In the genomic region with DNA sequence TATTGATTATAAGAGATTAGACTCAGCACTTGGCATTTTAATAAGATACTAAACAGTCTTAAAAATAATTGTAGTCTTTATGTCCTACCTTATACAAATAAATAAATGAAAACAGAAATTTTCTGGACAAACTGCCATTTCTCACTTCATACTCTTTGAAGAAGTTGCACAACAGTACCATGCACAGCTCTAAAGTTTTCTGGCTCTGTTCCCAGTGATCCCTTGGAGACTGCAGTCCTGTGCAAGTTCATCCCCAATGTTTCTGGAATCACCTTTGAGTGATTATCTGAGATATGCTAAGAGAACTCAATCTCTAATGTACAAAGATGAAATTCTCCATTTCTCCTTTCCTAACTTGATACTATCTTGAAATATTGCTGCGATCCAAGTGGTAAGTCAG, we compare ENCODE assay signal across 17 cellular contexts.
DNase-seq lines count a peak whose midpoint lies in the region; ATAC-seq and TF ChIP-seq lines count a peak whose summit lies in the region.
"Had no signal": no experiment of that assay in that cellular context is flagged by ENCODE, and none has a peak within 500 bp of the region (broad histone marks: within the 10 kb centered on the region; RNA-seq: fewer than 3 reads in every experiment).

No MANE protein-coding gene starts in this region.

- no peaks in the 10 kb centered on the region for H3K27me3 Mint-ChIP-seq in MCF 10A (ENCODE audit: insufficient read depth, unreplicated experiment)

- H3K36me3 ChIP-seq in breast epithelium (no peaks in the 10 kb centered on the region), mammary epithelial cell (ENCODE audit: insufficient read depth, low read length) (no peaks in the 10 kb centered on the region)

- H3K4me3 ChIP-seq in breast epithelium (no peak overlapping the region), mammary epithelial cell (replicated peaks in 1 of 3; ENCODE audit: insufficient read depth in 1 of 3, low read depth in 2 of 3, low read length in 3 of 3) (no peak overlapping the region), fibroblast of pulmonary artery (replicated peaks; ENCODE audit: low read depth, low read length) (no peak overlapping the region)
- H3K4me3 ChIP-seq: GM23248, K562 had no signal

- TF ChIP-seq CTCF in MCF 10A (IDR thresholded peaks at IDR 0.05; ENCODE audit: unreplicated experiment) = no peak
- no peak for TF ChIP-seq CTCF in breast epithelium (IDR thresholded peaks at IDR 0.05)
- TF ChIP-seq CTCF in mammary epithelial cell (conservative IDR thresholded peaks at IDR 0.05 in 1 of 2, IDR thresholded peaks at IDR 0.05 in 1 of 2; ENCODE audit: extremely low read depth in 1 of 2, insufficient read depth in 1 of 2, low read depth in 1 of 2, low read length in 2 of 2) = no peak
- no peak for TF ChIP-seq CTCF in fibroblast of pulmonary artery (IDR thresholded peaks at IDR 0.05; ENCODE audit: low read length, missing control alignments)

- no peaks in the 10 kb centered on the region for H4K20me1 ChIP-seq in mammary epithelial cell (ENCODE audit: insufficient read depth, low read length)

- H3K9me3 Mint-ChIP-seq in MCF 10A (ENCODE audit: unreplicated experiment) = peaks cover 3% of the 10 kb centered on the region

- 100% methylated on average over 1 of the region's 1 CpG for WGBS in mammary epithelial cell (ENCODE audit: low coverage, missing lambda C conversion rate)

- H3K4me1 Mint-ChIP-seq in MCF 10A (ENCODE audit: insufficient read depth, unreplicated experiment) = no peaks in the 10 kb centered on the region

- in situ Hi-C loops in mammary epithelial cell (cut with MboI; ENCODE audit: low sequenced_read_pairs in 2 of 2) = no loop called here

- peak; percentile 36 for DNase-seq in MCF 10A (ENCODE audit: unreplicated experiment)
- no peak for DNase-seq in breast epithelium (ENCODE audit: low spot score in 2 of 2)
- peak; percentile 18 for DNase-seq in mammary epithelial cell
- DNase-seq in fibroblast of pulmonary artery (ENCODE audit: low read depth) = peak; percentile 29
- DNase-seq in kidney glomerular epithelial cell (lab: John Stamatoyannopoulos, UW) = no peak
- no peak for DNase-seq in DMS53 treated with DMSO at 0.1 percent for 48 hours (lab: John Stamatoyannopoulos, UW; ENCODE audit: unreplicated experiment)
- DNase-seq: GM23248, HCEC 1CT, NCI-H1417 treated with DMSO at 0.1 percent for 48 hours, NCI-H1930, NCI-H526, Right ventricle myocardium superior had no signal

- H3K9me3 ChIP-seq in breast epithelium (no peaks in the 10 kb centered on the region), mammary epithelial cell (replicated peaks; ENCODE audit: insufficient read depth, low read length) (peaks cover 2% of the 10 kb centered on the region)

- no peak overlapping the region for H3K9ac ChIP-seq in mammary epithelial cell (ENCODE audit: insufficient read depth, low read length)
- H3K9ac ChIP-seq: GM23248 had no signal

- TF ChIP-seq POLR2A in breast epithelium (IDR thresholded peaks at IDR 0.05) = no peak

- BruUV-seq in MCF 10A (replicated peaks; lab: Mats Ljungman, UMichigan) (no TSS peak), mammary epithelial cell (replicated peaks; lab: Mats Ljungman, UMichigan) (no TSS peak)

- no peaks in the 10 kb centered on the region for H3K79me2 ChIP-seq in mammary epithelial cell (ENCODE audit: insufficient read depth, low read length)

- H3K27me3 ChIP-seq in breast epithelium (no peaks in the 10 kb centered on the region), mammary epithelial cell (ENCODE audit: insufficient read depth, low read length) (no peaks in the 10 kb centered on the region)

- intact Hi-C loops in MCF 10A (cut with micrococcal nuclease) = no loop called here
- intact Hi-C loops in breast epithelium (cut with DNase I; ENCODE audit: low total_unique reads) = no loop called here
- intact Hi-C loops in mammary epithelial cell (cut with micrococcal nuclease) = no loop called here

- H3K4me2 ChIP-seq in mammary epithelial cell (ENCODE audit: insufficient read depth, low read depth, low read length) = peak overlapping the region; percentile 34

- H3K4me1 ChIP-seq in breast epithelium (no peaks in the 10 kb centered on the region), mammary epithelial cell (ENCODE audit: insufficient read depth, low read length) (peaks cover 15% of the 10 kb centered on the region)

- ATAC-seq in GM21515 (IDR thresholded peaks at IDR 0.05; ENCODE audit: unreplicated experiment) = no peak
- no peak for ATAC-seq in GM18520 (IDR thresholded peaks at IDR 0.05; ENCODE audit: unreplicated experiment)
- ATAC-seq: K562, Panc1 had no signal

- H2AFZ ChIP-seq in mammary epithelial cell (ENCODE audit: low read depth, low read length) = peak overlapping the region; percentile 50
- H2AFZ ChIP-seq: GM23248 had no signal

- dilution Hi-C loops in mammary epithelial cell (cut with HindIII; ENCODE audit: low sequenced_read_pairs) = no loop called here

- no peak overlapping the region for H3K4me3 Mint-ChIP-seq in MCF 10A (ENCODE audit: unreplicated experiment)

- no peak overlapping the region for H3K27ac Mint-ChIP-seq in MCF 10A (ENCODE audit: low read depth, unreplicated experiment)

- CTCF ChIA-PET in MCF 10A (lab: Yijun Ruan, JAX) (interaction anchor here (1.1 kb wide), 1 partner anchor 89 kb away, joined by 3 read pairs; no protein-coding TSS in a partner anchor), mammary epithelial cell (lab: Charles Lee; ENCODE audit: low non-redundant PET) (no interaction called here)

- H3K27ac ChIP-seq in breast epithelium (no peak overlapping the region), mammary epithelial cell (ENCODE audit: insufficient read depth, low read depth, low read length) (no peak overlapping the region)
- H3K27ac ChIP-seq: 22Rv1, GM23248 had no signal

- H3K36me3 Mint-ChIP-seq in MCF 10A (ENCODE audit: insufficient read depth, unreplicated experiment) = no peaks in the 10 kb centered on the region

- POLR2A ChIA-PET in MCF 10A (lab: Yijun Ruan, JAX) = no interaction called here

Comparison
In these comparisons a context has a peak if more than half of its experiments do, and no peak if none do; other contexts are left out.
1. DNase-seq: peak in MCF 10A (single experiment), mammary epithelial cell (single experiment) and fibroblast of pulmonary artery (single experiment); none in breast epithelium (0 of 2), kidney glomerular epithelial cell (single experiment) and DMS53 treated with DMSO at 0.1 percent for 48 hours (single experiment).